Comparison of ENCODE assay signal across 28 cellular contexts in genomic region chr6:71588490-71588889, GRCh38.
"Had no signal": no experiment of that assay in that cellular context is flagged by ENCODE, and none has a peak within 500 bp of the region (broad histone marks: within the 10 kb centered on the region; RNA-seq: fewer than 3 reads in every experiment).

No MANE protein-coding gene starts in this region.

- H3K36me3 Mint-ChIP-seq: activated naive CD8-positive, alpha-beta T cell treated with anti-CD3 and anti-CD28 coated beads, Interleukin-2, amount 10 ng/mL, durations not matched to agents 7 days and 5 days; stimulated activated memory B cell treated with anti-CD40 and anti-IgM and Interleukin-4, amounts not matched to agents 10 μg/mL and 1 μg/mL and 100 μg/mL, for 72 hours had no signal

- H3K36me3 ChIP-seq: left lung, right atrium auricular region, thyroid gland, WERI-Rb-1 had no signal

- ATAC-seq: body of pancreas; left lung; stimulated activated memory B cell treated with anti-CD40 and anti-IgM and Interleukin-4, amounts not matched to agents 10 μg/mL and 1 μg/mL and 100 μg/mL, for 72 hours had no signal

- H3K9me3 ChIP-seq: body of pancreas, right atrium auricular region, thyroid gland had no signal

- H3K4me1 ChIP-seq: body of pancreas, left lung, right atrium auricular region, thyroid gland had no signal

- H3K4me1 Mint-ChIP-seq: activated naive CD8-positive, alpha-beta T cell treated with anti-CD3 and anti-CD28 coated beads, Interleukin-2, amount 10 ng/mL, durations not matched to agents 7 days and 5 days; nephron progenitor cell; stimulated activated memory B cell treated with anti-CD40 and anti-IgM and Interleukin-4, amounts not matched to agents 10 μg/mL and 1 μg/mL and 100 μg/mL, for 72 hours had no signal

- H3K27ac Mint-ChIP-seq: activated naive CD8-positive, alpha-beta T cell treated with anti-CD3 and anti-CD28 coated beads, Interleukin-2, amount 10 ng/mL, durations not matched to agents 7 days and 5 days; activated T-helper 1 cell treated with anti-CD3 and anti-CD28 coated beads, Interleukin-12 subunit alpha, Interleukin-12 subunit beta, Interleukin-2, Interleukin-4 antibody, amounts not matched to agents 30 ng/mL and 10 ng/mL and 1 ng/mL, durations not matched to agents 14 hours and 24 hours and 36 hours; nephron progenitor cell; progenitor cell of endocrine pancreas; stimulated activated memory B cell treated with anti-CD40 and anti-IgM and Interleukin-4, amounts not matched to agents 10 μg/mL and 1 μg/mL and 100 μg/mL, for 72 hours had no signal

- H3K4me3 ChIP-seq: body of pancreas, dorsolateral prefrontal cortex, left lung, right atrium auricular region, smooth muscle cell, thyroid gland had no signal

- H3K27ac ChIP-seq: body of pancreas, dorsolateral prefrontal cortex, epithelial cell of prostate, left lung, right atrium auricular region, thyroid gland, WERI-Rb-1 had no signal

- H3K4me3 Mint-ChIP-seq: activated naive CD8-positive, alpha-beta T cell treated with anti-CD3 and anti-CD28 coated beads, Interleukin-2, amount 10 ng/mL, durations not matched to agents 7 days and 5 days; activated T-helper 1 cell treated with anti-CD3 and anti-CD28 coated beads, Interleukin-12 subunit alpha, Interleukin-12 subunit beta, Interleukin-2, Interleukin-4 antibody, amounts not matched to agents 30 ng/mL and 10 ng/mL and 1 ng/mL, durations not matched to agents 14 hours and 24 hours and 36 hours; nephron progenitor cell; stimulated activated memory B cell treated with anti-CD40 and anti-IgM and Interleukin-4, amounts not matched to agents 10 μg/mL and 1 μg/mL and 100 μg/mL, for 72 hours had no signal

- H3K27me3 Mint-ChIP-seq: activated naive CD8-positive, alpha-beta T cell treated with anti-CD3 and anti-CD28 coated beads, Interleukin-2, amount 10 ng/mL, durations not matched to agents 7 days and 5 days; progenitor cell of endocrine pancreas had no signal

- FAIRE-seq: colon, urothelium cell line had no signal

- H3K4me2 ChIP-seq: smooth muscle cell had no signal

- H3K27me3 ChIP-seq: body of pancreas, right atrium auricular region, thyroid gland had no signal

- H3K9me3 Mint-ChIP-seq: activated naive CD8-positive, alpha-beta T cell treated with anti-CD3 and anti-CD28 coated beads, Interleukin-2, amount 10 ng/mL, durations not matched to agents 7 days and 5 days; activated T-helper 1 cell treated with anti-CD3 and anti-CD28 coated beads, Interleukin-12 subunit alpha, Interleukin-12 subunit beta, Interleukin-2, Interleukin-4 antibody, amounts not matched to agents 30 ng/mL and 10 ng/mL and 1 ng/mL, durations not matched to agents 14 hours and 24 hours and 36 hours had no signal

- DNase-seq: activated CD4-positive, alpha-beta T cell treated with anti-CD3 and anti-CD28 coated beads, Interleukin-2, amount 50 U/mL, for 4 hours; activated naive CD8-positive, alpha-beta T cell treated with anti-CD3 and anti-CD28 coated beads, Interleukin-2, amount 10 ng/mL, durations not matched to agents 7 days and 5 days; activated T-cell treated with anti-CD3 and anti-CD28 coated beads for 4 hours; amygdala; body of pancreas; central memory CD4-positive, alpha-beta T cell; dorsolateral prefrontal cortex; foreskin melanocyte; glutamatergic neuron; hippocampal formation; islet precursor cell; midbrain; nephron progenitor cell; occipital lobe; stimulated activated CD4-positive, alpha-beta T cell treated with anti-CD3 and anti-CD28 coated beads, Interleukin-4, amount 100 ng/mL, for 4 hours; SW 1271; T-helper 2 cell; thyroid gland; WERI-Rb-1 had no signal
